ENCODE assay signal across 10 cellular contexts in genomic region chr3:107208796-107209195, GRCh38.
DNase-seq lines count a peak whose midpoint lies in the region; ATAC-seq and TF ChIP-seq lines count a peak whose summit lies in the region.
"Had no signal": no experiment of that assay in that cellular context is flagged by ENCODE, and none has a peak within 500 bp of the region (broad histone marks: within the 10 kb centered on the region; RNA-seq: fewer than 3 reads in every experiment).

No MANE protein-coding gene starts in this region.

- TF ChIP-seq POLR2A in IMR-90 (IDR thresholded peaks at IDR 0.05; ENCODE audit: low read depth, low read length): no peak

- H3K27me3 ChIP-seq in IMR-90 (ENCODE audit: control insufficient read depth, insufficient read depth, low read length) (no peaks in the 10 kb centered on the region), mammary epithelial cell (ENCODE audit: insufficient read depth, low read length) (no peaks in the 10 kb centered on the region), layer of hippocampus (ENCODE audit: control insufficient read depth, insufficient read depth, low read length) (no peaks in the 10 kb centered on the region), smooth muscle cell (ENCODE audit: low read depth) (no peaks in the 10 kb centered on the region)

- CTCF ChIA-PET in IMR-90 (lab: Yijun Ruan, JAX): interaction anchor here (0.5 to 1.0 kb wide), 3 partner anchors 11 to 1815 kb away, joined by 3 to 4 read pairs (median 4); no protein-coding TSS in a partner anchor
- CTCF ChIA-PET in mammary epithelial cell (lab: Charles Lee; ENCODE audit: low non-redundant PET): no interaction called here
- CTCF ChIA-PET in RWPE1 (lab: Yijun Ruan, JAX): no interaction called here

- DNase-seq in IMR-90 (peak; percentile 51), mammary epithelial cell (peak; percentile 37), smooth muscle cell (lab: John Stamatoyannopoulos, UW; ENCODE audit: unreplicated experiment) (no peak), RWPE1 (ENCODE audit: low spot score) (no peak), AG20443 (ENCODE audit: low spot score) (no peak), occipital lobe (lab: John Stamatoyannopoulos, UW) (no peak)
- DNase-seq: activated CD8-positive, alpha-beta T cell treated with anti-CD3 and anti-CD28 coated beads for 36 hours; T-helper 17 cell had no signal

- TF ChIP-seq RAD21 in IMR-90 (IDR thresholded peaks at IDR 0.05; ENCODE audit: low read length): no peak

- H3K79me1 ChIP-seq in IMR-90 (ENCODE audit: low read depth in 1 of 2, low read length in 2 of 2): 0 out of 4 replicates have a peak, but pooled peaks cover 0 to 3% of the 10 kb centered on the region in 2 experiments

- peaks cover 20% of the 10 kb centered on the region for H3F3A ChIP-seq in smooth muscle cell (ENCODE audit: low read depth)

- H3K23ac ChIP-seq in IMR-90 (ENCODE audit: low read depth, low read length): 0 out of 2 replicates have a peak overlapping the region, but pooled peaks have one; percentile 47

- no peak overlapping the region; the same call in 1 of the 2 replicates for H4K5ac ChIP-seq in IMR-90 (ENCODE audit: low read depth, low read length)

- no TSS peak for BruUV-seq in IMR-90 (replicated peaks; lab: Mats Ljungman, UMichigan)
- no TSS peak for BruUV-seq in mammary epithelial cell (replicated peaks; lab: Mats Ljungman, UMichigan)

- in situ Hi-C loops in IMR-90 (cut with MboI; ENCODE audit: low sequenced_read_pairs): no loop called here
- in situ Hi-C loops in mammary epithelial cell (cut with MboI; ENCODE audit: low sequenced_read_pairs in 2 of 2): no loop called here

- dilution Hi-C loops in IMR-90 (cut with HindIII; ENCODE audit: low sequenced_read_pairs, unreplicated experiment): no loop called here
- dilution Hi-C loops in mammary epithelial cell (cut with HindIII; ENCODE audit: low sequenced_read_pairs): no loop called here

- H3K9ac ChIP-seq in IMR-90 (ENCODE audit: low read depth, low read length) (no peak overlapping the region; the same call in 1 of the 2 replicates), mammary epithelial cell (ENCODE audit: insufficient read depth, low read length) (no peak overlapping the region), smooth muscle cell (ENCODE audit: low read depth) (no peak overlapping the region)

- peak overlapping the region; percentile 54; the same call in 1 of the 2 replicates for H3K18ac ChIP-seq in IMR-90 (ENCODE audit: low read depth, low read length)

- H2BK15ac ChIP-seq in IMR-90 (ENCODE audit: low read depth, low read length): peak overlapping the region; percentile 43; the same call in 1 of the 3 replicates

- H3K4me1 ChIP-seq in IMR-90 (ENCODE audit: control insufficient read depth, insufficient read depth, low read length): peaks cover 21% of the 10 kb centered on the region
- H3K4me1 ChIP-seq in mammary epithelial cell (ENCODE audit: insufficient read depth, low read length): peaks cover 33% of the 10 kb centered on the region
- peaks cover 19% of the 10 kb centered on the region for H3K4me1 ChIP-seq in smooth muscle cell (ENCODE audit: low read depth)

- H4K91ac ChIP-seq in IMR-90 (ENCODE audit: insufficient read depth, low read depth, low read length): peak overlapping the region; percentile 27; the same call in 1 of the 2 replicates

- intact Hi-C loops in IMR-90 (cut with micrococcal nuclease): no loop called here
- intact Hi-C loops in mammary epithelial cell (cut with micrococcal nuclease): no loop called here

- peak overlapping the region; percentile 49; the same call in 1 of the 2 replicates for H2BK120ac ChIP-seq in IMR-90 (ENCODE audit: low read depth, low read length)

- peaks cover 8% of the 10 kb centered on the region for H3K9me1 ChIP-seq in IMR-90 (ENCODE audit: insufficient read depth, low read length)

- no peaks in the 10 kb centered on the region for H3K9me3 ChIP-seq in IMR-90 (ENCODE audit: control insufficient read depth, insufficient read depth, low read length)
- H3K9me3 ChIP-seq in mammary epithelial cell (replicated peaks; ENCODE audit: insufficient read depth, low read length): no peaks in the 10 kb centered on the region
- no peaks in the 10 kb centered on the region for H3K9me3 ChIP-seq in smooth muscle cell (replicated peaks; ENCODE audit: low read depth)

- peak overlapping the region; percentile 75 for H2BK5ac ChIP-seq in IMR-90 (ENCODE audit: low read depth, low read length, poor library complexity, severe bottlenecking)

- H3K27ac ChIP-seq in IMR-90 (ENCODE audit: insufficient read depth, low read length) (peak overlapping the region; percentile 40; the same call in 1 of the 2 replicates), mammary epithelial cell (ENCODE audit: insufficient read depth, low read depth, low read length) (peak overlapping the region; percentile 69), layer of hippocampus (ENCODE audit: low read depth, low read length) (peak overlapping the region; percentile 81), smooth muscle cell (ENCODE audit: low read depth) (peak overlapping the region; percentile 75), RWPE1 (no peak overlapping the region)

- H3K36me3 ChIP-seq in IMR-90 (ENCODE audit: control insufficient read depth, insufficient read depth, low read length): no peaks in the 10 kb centered on the region
- H3K36me3 ChIP-seq in mammary epithelial cell (ENCODE audit: insufficient read depth, low read length): no peaks in the 10 kb centered on the region
- H3K36me3 ChIP-seq in smooth muscle cell (ENCODE audit: low read depth): no peaks in the 10 kb centered on the region

- no peaks in the 10 kb centered on the region for H3K79me2 ChIP-seq in mammary epithelial cell (ENCODE audit: insufficient read depth, low read length)
- no peaks in the 10 kb centered on the region for H3K79me2 ChIP-seq in smooth muscle cell (ENCODE audit: low read depth)

- H2AK5ac ChIP-seq in IMR-90 (ENCODE audit: low read depth, low read length): no peak overlapping the region; the same call in 1 of the 2 replicates

- no peak overlapping the region for H4K8ac ChIP-seq in IMR-90 (ENCODE audit: low read depth in 2 of 2, low read length in 2 of 2)

- no peak overlapping the region for H2AK9ac ChIP-seq in IMR-90 (replicated peaks; ENCODE audit: low read depth, low read length, poor library complexity)

- ATAC-seq in IMR-90 (ENCODE audit: low read depth): peak; percentile 25
- ATAC-seq in GM21723 (IDR thresholded peaks at IDR 0.05; ENCODE audit: unreplicated experiment): no peak
- ATAC-seq: activated CD8-positive, alpha-beta T cell treated with anti-CD3 and anti-CD28 coated beads for 36 hours; T-helper 17 cell had no signal

- POLR2A ChIA-PET in IMR-90 (lab: Charles Lee; ENCODE audit: unreplicated experiment): no interaction called here
- POLR2A ChIA-PET in RWPE1 (lab: Yijun Ruan, JAX; ENCODE audit: low non-redundant PET): no interaction called here

- no peak overlapping the region for H2AFZ ChIP-seq in IMR-90 (replicated peaks; ENCODE audit: low read length, poor library complexity)
- peak overlapping the region; percentile 42 for H2AFZ ChIP-seq in mammary epithelial cell (ENCODE audit: low read depth, low read length)
- peak overlapping the region; percentile 28 for H2AFZ ChIP-seq in smooth muscle cell (ENCODE audit: low read depth)

- peak overlapping the region; percentile 13; the same call in 1 of the 2 replicates for H3K4ac ChIP-seq in IMR-90 (ENCODE audit: low read depth, low read length)

- H2BK20ac ChIP-seq in IMR-90 (ENCODE audit: low read depth, low read length): peak overlapping the region; percentile 72; the same call in 1 of the 2 replicates

- H3K4me2 ChIP-seq in IMR-90 (ENCODE audit: low read depth, low read length) (peak overlapping the region; percentile 25), mammary epithelial cell (ENCODE audit: insufficient read depth, low read depth, low read length) (peak overlapping the region; percentile 50), smooth muscle cell (peak overlapping the region; percentile 49)

- no peaks in the 10 kb centered on the region for H4K20me1 ChIP-seq in IMR-90 (ENCODE audit: insufficient read depth, low read length)
- H4K20me1 ChIP-seq in mammary epithelial cell (ENCODE audit: insufficient read depth, low read length): no peaks in the 10 kb centered on the region
- no peaks in the 10 kb centered on the region for H4K20me1 ChIP-seq in smooth muscle cell (ENCODE audit: low read depth)

- H3K4me3 ChIP-seq in IMR-90 (ENCODE audit: insufficient read depth, low read depth, low read length) (no peak overlapping the region), mammary epithelial cell (replicated peaks in 1 of 3; ENCODE audit: insufficient read depth in 1 of 3, low read depth in 2 of 3, low read length in 3 of 3) (no peak overlapping the region), smooth muscle cell (no peak overlapping the region)

- TF ChIP-seq CTCF in IMR-90 (conservative IDR thresholded peaks at IDR 0.05; ENCODE audit: low read depth, low read length): no peak
- TF ChIP-seq CTCF in mammary epithelial cell (conservative IDR thresholded peaks at IDR 0.05 in 1 of 2, IDR thresholded peaks at IDR 0.05 in 1 of 2; ENCODE audit: extremely low read depth in 1 of 2, insufficient read depth in 1 of 2, low read depth in 1 of 2, low read length in 2 of 2): no peak
- TF ChIP-seq CTCF in smooth muscle cell (IDR thresholded peaks at IDR 0.05; ENCODE audit: borderline replicate concordance, insufficient read depth, poor library complexity, severe bottlenecking): no peak
- TF ChIP-seq CTCF in RWPE1 (conservative IDR thresholded peaks at IDR 0.05; ENCODE audit: low read depth): no peak

- WGBS in IMR-90 (ENCODE audit: extremely low coverage in 2 of 2, insufficient read length in 1 of 2), 2 experiments: no CpG with 5 or more reads among the region's 1 CpG
- WGBS in mammary epithelial cell (ENCODE audit: low coverage, missing lambda C conversion rate): 73% methylated on average over 1 of the region's 1 CpG
- WGBS in smooth muscle cell (ENCODE audit: low lambda C conversion rate): 27% methylated on average over 1 of the region's 1 CpG

- H3K56ac ChIP-seq in IMR-90 (ENCODE audit: extremely low read depth, insufficient read depth, low read length): no peak overlapping the region

- H3K14ac ChIP-seq in IMR-90 (replicated peaks; ENCODE audit: low read depth, low read length): peak overlapping the region; percentile 11; the same call in 1 of the 2 replicates

TF ChIP-seq in IMR-90, 13 proteins besides CTCF, POLR2A, EP300 and RAD21 (continues in another document):
- TF ChIP-seq FOS (IDR thresholded peaks at IDR 0.05; ENCODE audit: low read depth, low read length) (no peak), MAFK (IDR thresholded peaks at IDR 0.05; ENCODE audit: low read depth, low read length) (no peak), ELK1 (IDR thresholded peaks at IDR 0.05; ENCODE audit: borderline replicate concordance, low read depth, low read length) (no peak), CHD1 (IDR thresholded peaks at IDR 0.05; ENCODE audit: low read depth, low read length) (no peak)

Comparison
In these comparisons a context has a peak if more than half of its experiments do, and no peak if none do; other contexts are left out.
1. DNase-seq: peak in IMR-90 (single experiment) and mammary epithelial cell (single experiment); none in smooth muscle cell (single experiment), RWPE1 (single experiment), AG20443 (single experiment) and occipital lobe (single experiment).
2. Peak in every context shown above with its lines, with median percentiles within 50 percentile points of each other: H3K4me2 ChIP-seq.